ENCODE assay signal across 13 cellular contexts in the genomic region with DNA sequence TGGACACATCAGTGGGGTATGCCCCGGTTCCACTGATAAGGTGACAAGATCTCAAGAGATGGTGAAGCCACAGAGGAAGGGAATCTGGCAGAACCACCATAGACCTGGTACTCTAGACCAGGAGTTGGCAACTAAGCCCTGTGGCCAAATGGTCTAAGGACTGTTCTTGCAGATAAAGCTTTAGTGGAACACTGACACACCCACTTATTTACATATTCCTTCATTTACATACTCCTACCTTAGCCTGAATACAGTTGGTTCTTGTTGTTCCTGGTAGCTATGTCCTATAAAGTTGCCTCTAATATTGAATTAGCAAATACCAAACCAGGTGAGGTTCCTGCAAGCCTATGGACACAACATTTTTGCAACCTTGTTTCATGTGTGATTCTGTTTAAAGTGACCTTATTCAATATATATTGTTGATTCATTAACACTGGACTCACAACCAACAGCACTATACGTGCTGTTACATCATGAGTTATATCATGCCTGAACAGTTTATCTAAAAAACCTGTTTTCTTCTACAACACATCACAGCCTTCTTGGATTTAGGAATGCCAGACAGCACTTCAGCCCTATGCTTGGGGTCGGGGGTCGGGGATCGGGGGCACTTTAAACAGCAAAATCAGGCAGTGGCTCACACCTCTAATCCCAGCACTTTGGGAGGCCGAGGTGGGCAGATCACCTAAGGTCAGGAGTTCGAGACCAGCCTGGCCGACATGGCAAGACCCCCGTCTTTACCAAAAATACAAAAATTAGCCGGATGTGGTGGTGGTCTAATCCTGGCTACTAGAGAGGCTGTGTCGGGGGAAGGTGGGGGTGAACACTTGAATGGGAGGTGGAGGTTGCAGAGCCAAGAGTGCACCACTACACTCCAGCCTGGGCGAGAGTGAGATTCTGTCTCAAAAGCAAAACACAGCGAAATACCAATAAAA. TPM values are rescaled to one million over a fixed set of nuclear protein-coding genes. Genes with fewer than 3 reads are reported as not detected.
DNase-seq lines count a peak whose midpoint lies in the region; ATAC-seq and TF ChIP-seq lines count a peak whose summit lies in the region.
"Had no signal": no experiment of that assay in that cellular context is flagged by ENCODE, and none has a peak within 500 bp of the region (broad histone marks: within the 10 kb centered on the region; RNA-seq: fewer than 3 reads in every experiment).

No MANE protein-coding gene starts in this region.

- peak overlapping the region; percentile 41 for H3K27ac Mint-ChIP-seq in activated naive CD4-positive, alpha-beta T cell treated with anti-CD3 and anti-CD28 coated beads, Interleukin-2, amount 50 U/mL, for 24 hours
- peak overlapping the region; percentile 61 for H3K27ac Mint-ChIP-seq in activated naive CD8-positive, alpha-beta T cell treated with anti-CD3 and anti-CD28 coated beads, Interleukin-2, amount 50 U/mL, for 24 hours
- no peak overlapping the region for H3K27ac Mint-ChIP-seq in stimulated activated naive B cell treated with anti-CD40 and anti-IgM and Interleukin-4, amounts not matched to agents 10 μg/mL and 1 μg/mL and 100 μg/mL, for 72 hours
- no peak overlapping the region for H3K27ac Mint-ChIP-seq in mesothelial cell of epicardium

- H3K4me1 ChIP-seq in vagina = peaks cover 9% of the 10 kb centered on the region

- no peak overlapping the region for H3K4me3 ChIP-seq in vagina
- H3K4me3 ChIP-seq: lung, PC-9 had no signal

- H3K4me1 Mint-ChIP-seq in activated naive CD4-positive, alpha-beta T cell treated with anti-CD3 and anti-CD28 coated beads, Interleukin-2, amount 50 U/mL, for 24 hours = peaks cover 79% of the 10 kb centered on the region
- H3K4me1 Mint-ChIP-seq in activated naive CD8-positive, alpha-beta T cell treated with anti-CD3 and anti-CD28 coated beads, Interleukin-2, amount 50 U/mL, for 24 hours = peaks cover 96% of the 10 kb centered on the region
- H3K4me1 Mint-ChIP-seq in stimulated activated naive B cell treated with anti-CD40 and anti-IgM and Interleukin-4, amounts not matched to agents 10 μg/mL and 1 μg/mL and 100 μg/mL, for 72 hours = peaks cover 55 to 82% of the 10 kb centered on the region in 2 donors
- peaks cover 22% of the 10 kb centered on the region for H3K4me1 Mint-ChIP-seq in mesothelial cell of epicardium

- DNase-seq in activated naive CD4-positive, alpha-beta T cell (lab: John Stamatoyannopoulos, UW) = no peak
- peak; percentile 67 for DNase-seq in NCI-H526 treated with DMSO at 0.1 percent for 48 hours (lab: John Stamatoyannopoulos, UW)
- no peak for DNase-seq in activated naive CD8-positive, alpha-beta T cell treated with anti-CD3 and anti-CD28 coated beads, Interleukin-2, amount 50 U/mL, for 24 hours
- DNase-seq in stimulated activated naive B cell treated with anti-CD40 and anti-IgM and Interleukin-4, amounts not matched to agents 10 μg/mL and 1 μg/mL and 100 μg/mL, for 72 hours = no peak
- no peak for DNase-seq in mesothelial cell of epicardium (ENCODE audit: low spot score in 2 of 2, unreplicated experiment in 2 of 2)
- no peak for DNase-seq in vagina (ENCODE audit: extremely low spot score in 2 of 2)
- DNase-seq in HuH-7 (ENCODE audit: low spot score) = no peak
- DNase-seq: activated CD4-positive, alpha-beta T cell treated with anti-CD3 and anti-CD28 coated beads for 1 hour; cortex of kidney; IMR-90; PC-9 had no signal

- TF ChIP-seq CTCF in mesothelial cell of epicardium (IDR thresholded peaks at IDR 0.05; ENCODE audit: unreplicated experiment) = no peak
- TF ChIP-seq CTCF in vagina (IDR thresholded peaks at IDR 0.05) = no peak

- H3K9me3 Mint-ChIP-seq in activated naive CD4-positive, alpha-beta T cell treated with anti-CD3 and anti-CD28 coated beads, Interleukin-2, amount 50 U/mL, for 24 hours = no peaks in the 10 kb centered on the region
- no peaks in the 10 kb centered on the region for H3K9me3 Mint-ChIP-seq in activated naive CD8-positive, alpha-beta T cell treated with anti-CD3 and anti-CD28 coated beads, Interleukin-2, amount 50 U/mL, for 24 hours
- H3K9me3 Mint-ChIP-seq in stimulated activated naive B cell treated with anti-CD40 and anti-IgM and Interleukin-4, amounts not matched to agents 10 μg/mL and 1 μg/mL and 100 μg/mL, for 72 hours = no peaks in the 10 kb centered on the region
- H3K9me3 Mint-ChIP-seq in mesothelial cell of epicardium = no peaks in the 10 kb centered on the region

- ATAC-seq in activated naive CD8-positive, alpha-beta T cell treated with anti-CD3 and anti-CD28 coated beads, Interleukin-2, amount 50 U/mL, for 24 hours = no peak
- no peak for ATAC-seq in stimulated activated naive B cell treated with anti-CD40 and anti-IgM and Interleukin-4, amounts not matched to agents 10 μg/mL and 1 μg/mL and 100 μg/mL, for 72 hours (replicated peaks)

- no peaks in the 10 kb centered on the region for H3K36me3 ChIP-seq in vagina

- H3K9me3 ChIP-seq in vagina = no peaks in the 10 kb centered on the region

- TF ChIP-seq POLR2A in vagina (IDR thresholded peaks at IDR 0.05) = no peak

- H3K27ac ChIP-seq in vagina = no peak overlapping the region
- H3K27ac ChIP-seq: PC-9 had no signal

- H3K36me3 Mint-ChIP-seq in activated naive CD4-positive, alpha-beta T cell treated with anti-CD3 and anti-CD28 coated beads, Interleukin-2, amount 50 U/mL, for 24 hours = no peaks in the 10 kb centered on the region
- H3K36me3 Mint-ChIP-seq in activated naive CD8-positive, alpha-beta T cell treated with anti-CD3 and anti-CD28 coated beads, Interleukin-2, amount 50 U/mL, for 24 hours (ENCODE audit: low read depth) = peaks cover 22% of the 10 kb centered on the region
- peaks cover 16 to 35% of the 10 kb centered on the region in 2 donors for H3K36me3 Mint-ChIP-seq in stimulated activated naive B cell treated with anti-CD40 and anti-IgM and Interleukin-4, amounts not matched to agents 10 μg/mL and 1 μg/mL and 100 μg/mL, for 72 hours
- no peaks in the 10 kb centered on the region for H3K36me3 Mint-ChIP-seq in mesothelial cell of epicardium

- no peaks in the 10 kb centered on the region for H3K27me3 Mint-ChIP-seq in activated naive CD4-positive, alpha-beta T cell treated with anti-CD3 and anti-CD28 coated beads, Interleukin-2, amount 50 U/mL, for 24 hours
- H3K27me3 Mint-ChIP-seq in activated naive CD8-positive, alpha-beta T cell treated with anti-CD3 and anti-CD28 coated beads, Interleukin-2, amount 50 U/mL, for 24 hours = peaks cover 2% of the 10 kb centered on the region
- H3K27me3 Mint-ChIP-seq in stimulated activated naive B cell treated with anti-CD40 and anti-IgM and Interleukin-4, amounts not matched to agents 10 μg/mL and 1 μg/mL and 100 μg/mL, for 72 hours = no peaks in the 10 kb centered on the region
- H3K27me3 Mint-ChIP-seq in mesothelial cell of epicardium (ENCODE audit: low read depth) = no peaks in the 10 kb centered on the region

- H3K4me3 Mint-ChIP-seq in activated naive CD4-positive, alpha-beta T cell treated with anti-CD3 and anti-CD28 coated beads, Interleukin-2, amount 50 U/mL, for 24 hours = no peak overlapping the region
- H3K4me3 Mint-ChIP-seq in activated naive CD8-positive, alpha-beta T cell treated with anti-CD3 and anti-CD28 coated beads, Interleukin-2, amount 50 U/mL, for 24 hours = peak overlapping the region; percentile 33
- H3K4me3 Mint-ChIP-seq in stimulated activated naive B cell treated with anti-CD40 and anti-IgM and Interleukin-4, amounts not matched to agents 10 μg/mL and 1 μg/mL and 100 μg/mL, for 72 hours = peak overlapping the region; percentile 37 to 48
- H3K4me3 Mint-ChIP-seq in mesothelial cell of epicardium = no peak overlapping the region

- no peaks in the 10 kb centered on the region for H3K27me3 ChIP-seq in vagina

- intact Hi-C loops in vagina (cut with DNase I) = no loop called here

RNA-seq across cellular contexts. Expression of a gene that starts 2.5 kb away (rescaled TPM):
- 23.8 to 26.0 TPM (median 24.8 TPM) in 3 replicates for total RNA-seq in mesothelial cell of epicardium
- 34.6 TPM for total RNA-seq in vagina

Comparison
In these comparisons a context has a peak if more than half of its experiments do, and no peak if none do; other contexts are left out.
1. H3K27ac Mint-ChIP-seq: peak in activated naive CD4-positive, alpha-beta T cell treated with anti-CD3 and anti-CD28 coated beads, Interleukin-2, amount 50 U/mL, for 24 hours (single experiment) and activated naive CD8-positive, alpha-beta T cell treated with anti-CD3 and anti-CD28 coated beads, Interleukin-2, amount 50 U/mL, for 24 hours (single experiment); none in stimulated activated naive B cell treated with anti-CD40 and anti-IgM and Interleukin-4, amounts not matched to agents 10 μg/mL and 1 μg/mL and 100 μg/mL, for 72 hours (single experiment) and mesothelial cell of epicardium (single experiment).
2. H3K4me3 Mint-ChIP-seq: peak in activated naive CD8-positive, alpha-beta T cell treated with anti-CD3 and anti-CD28 coated beads, Interleukin-2, amount 50 U/mL, for 24 hours (single experiment) and stimulated activated naive B cell treated with anti-CD40 and anti-IgM and Interleukin-4, amounts not matched to agents 10 μg/mL and 1 μg/mL and 100 μg/mL, for 72 hours (2 of 2); none in activated naive CD4-positive, alpha-beta T cell treated with anti-CD3 and anti-CD28 coated beads, Interleukin-2, amount 50 U/mL, for 24 hours (single experiment) and mesothelial cell of epicardium (single experiment).